In the genomic region with DNA sequence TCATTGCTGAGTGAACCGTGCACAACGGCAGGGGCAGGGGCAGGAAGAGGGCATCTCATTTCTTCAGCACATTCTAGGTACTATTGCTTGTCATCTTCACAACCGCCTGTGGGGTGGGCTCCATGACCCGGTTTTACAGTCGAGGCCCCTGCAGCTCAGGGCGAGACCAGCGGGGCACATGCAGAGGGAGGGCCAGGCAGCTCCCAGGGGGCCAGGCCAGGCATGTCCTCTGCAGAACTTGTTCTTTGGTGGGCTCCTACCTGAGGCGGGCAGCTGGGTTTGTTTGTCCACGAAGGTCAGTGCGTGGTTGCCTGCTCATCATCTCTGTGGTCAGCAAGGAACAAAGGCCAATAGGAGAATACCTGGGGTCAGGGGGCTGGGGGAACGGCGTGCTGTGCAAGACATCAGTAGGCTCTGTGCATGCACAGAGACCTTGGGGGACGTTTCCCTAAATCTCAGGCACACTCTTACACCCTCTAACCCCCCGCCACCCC, we compare ENCODE assay signal across 1 cellular context.
TF ChIP-seq lines count a peak whose summit lies in the region.

No MANE protein-coding gene starts in this region.

TF ChIP-seq in HepG2, 621 proteins besides CTCF, POLR2A, EP300 and RAD21:
- TF ChIP-seq ZNF7 (CRISPR knock-in tag; IDR thresholded peaks at IDR 0.05) (no peak), ZNF12 (CRISPR knock-in tag; IDR thresholded peaks at IDR 0.05) (no peak), ZBTB1 (CRISPR knock-in tag; IDR thresholded peaks at IDR 0.05; ENCODE audit: borderline replicate concordance) (no peak)
